Comparison of ENCODE assay signal across 9 cellular contexts in genomic region chr2:113892004-113892740, GRCh38. TPM values are rescaled to one million over a fixed set of nuclear protein-coding genes. Genes with fewer than 3 reads are reported as not detected.
DNase-seq lines count a peak whose midpoint lies in the region; ATAC-seq and TF ChIP-seq lines count a peak whose summit lies in the region.
"Had no signal": no experiment of that assay in that cellular context is flagged by ENCODE, and none has a peak within 500 bp of the region (broad histone marks: within the 10 kb centered on the region; RNA-seq: fewer than 3 reads in every experiment).

No MANE protein-coding gene starts in this region.

- TF ChIP-seq CTCF in activated B cell treated with CpG ODN at 0.5 μM for 24 hours (IDR thresholded peaks at IDR 0.05) (no peak), gastroesophageal sphincter (IDR thresholded peaks at IDR 0.05) (no peak)

- peak overlapping the region; percentile 65 for H3K27ac Mint-ChIP-seq in activated CD4-positive, alpha-beta T cell treated with anti-CD3 and anti-CD28 coated beads, Interleukin-2, amount 10 ng/mL, durations not matched to agents 7 days and 5 days
- peak overlapping the region; percentile 82 for H3K27ac Mint-ChIP-seq in activated B cell treated with CpG ODN at 0.5 μM for 24 hours
- peak overlapping the region; percentile 74 to 94 for H3K27ac Mint-ChIP-seq in stimulated activated naive CD8-positive, alpha-beta T cell treated with anti-CD3 and anti-CD28 coated beads, Interleukin-15, amount 100 ng/mL, for 72 hours

- no peaks in the 10 kb centered on the region for H3K9me3 ChIP-seq in gastroesophageal sphincter

- H3K27ac ChIP-seq in gastroesophageal sphincter = peak overlapping the region in 3 of 4 donors; percentile 16 to 100 (median 94)

- CTCF ChIA-PET in activated CD4-positive, alpha-beta T cell treated with anti-CD3 and anti-CD28 coated beads, Interleukin-2, amount 10 ng/mL, durations not matched to agents 7 days and 5 days (lab: Charles Lee) = interaction anchor here (0.6 kb wide), 1 partner anchor 113 kb away, joined by 3 read pairs; no protein-coding TSS in a partner anchor
- CTCF ChIA-PET in activated B cell treated with CpG ODN at 0.5 μM for 24 hours (lab: Charles Lee) = no interaction called here

- no peak for DNase-seq in activated CD4-positive, alpha-beta T cell treated with anti-CD3 and anti-CD28 coated beads, Interleukin-2, amount 10 ng/mL, durations not matched to agents 7 days and 5 days
- no peak for DNase-seq in activated CD4-positive, alpha-beta T cell treated with anti-CD3 and anti-CD28 coated beads for 48 hours
- DNase-seq in activated B cell treated with CpG ODN at 0.5 μM for 24 hours (no peak), cerebellar nuclear complex (lab: John Stamatoyannopoulos, UW) (no peak), occipital lobe (lab: John Stamatoyannopoulos, UW) (no peak), midbrain (lab: John Stamatoyannopoulos, UW) (no peak)
- DNase-seq in stimulated activated naive CD8-positive, alpha-beta T cell treated with anti-CD3 and anti-CD28 coated beads, Interleukin-15, amount 100 ng/mL, for 72 hours = no peak
- DNase-seq: NCI-H774 had no signal

- H3K4me1 Mint-ChIP-seq in activated CD4-positive, alpha-beta T cell treated with anti-CD3 and anti-CD28 coated beads, Interleukin-2, amount 10 ng/mL, durations not matched to agents 7 days and 5 days = peaks cover 69% of the 10 kb centered on the region
- H3K4me1 Mint-ChIP-seq in activated B cell treated with CpG ODN at 0.5 μM for 24 hours = peaks cover 85% of the 10 kb centered on the region
- peaks cover 75% of the 10 kb centered on the region for H3K4me1 Mint-ChIP-seq in stimulated activated naive CD8-positive, alpha-beta T cell treated with anti-CD3 and anti-CD28 coated beads, Interleukin-15, amount 100 ng/mL, for 72 hours

- ATAC-seq in activated B cell treated with CpG ODN at 0.5 μM for 24 hours (ENCODE audit: low read depth) (no peak), gastroesophageal sphincter (no peak)
- ATAC-seq in stimulated activated naive CD8-positive, alpha-beta T cell treated with anti-CD3 and anti-CD28 coated beads, Interleukin-15, amount 100 ng/mL, for 72 hours = no peak

- intact Hi-C loops in activated B cell treated with CpG ODN at 0.5 μM for 24 hours (cut with micrococcal nuclease) = no loop called here

- peak overlapping the region; percentile 100 for H3K4me3 Mint-ChIP-seq in activated CD4-positive, alpha-beta T cell treated with anti-CD3 and anti-CD28 coated beads, Interleukin-2, amount 10 ng/mL, durations not matched to agents 7 days and 5 days
- peak overlapping the region; percentile 98 for H3K4me3 Mint-ChIP-seq in activated B cell treated with CpG ODN at 0.5 μM for 24 hours
- H3K4me3 Mint-ChIP-seq in stimulated activated naive CD8-positive, alpha-beta T cell treated with anti-CD3 and anti-CD28 coated beads, Interleukin-15, amount 100 ng/mL, for 72 hours = peak overlapping the region; percentile 79 to 99

- peaks cover 24 to 84% (median 24%) of the 10 kb centered on the region in 3 donors for H3K4me1 ChIP-seq in gastroesophageal sphincter

- WGBS in gastroesophageal sphincter (ENCODE audit: low coverage in 1 of 2), 2 donors = 15 to 32% methylated on average over 6 of the region's 6 CpGs

- no peak for TF ChIP-seq POLR2A in gastroesophageal sphincter (IDR thresholded peaks at IDR 0.05)

- no peaks in the 10 kb centered on the region for H3K27me3 ChIP-seq in gastroesophageal sphincter

- peaks cover 80% of the 10 kb centered on the region for H3K36me3 Mint-ChIP-seq in activated CD4-positive, alpha-beta T cell treated with anti-CD3 and anti-CD28 coated beads, Interleukin-2, amount 10 ng/mL, durations not matched to agents 7 days and 5 days (ENCODE audit: low read depth)
- H3K36me3 Mint-ChIP-seq in activated B cell treated with CpG ODN at 0.5 μM for 24 hours (ENCODE audit: low read depth) = peaks cover 64% of the 10 kb centered on the region

- POLR2A ChIA-PET in activated CD4-positive, alpha-beta T cell treated with anti-CD3 and anti-CD28 coated beads, Interleukin-2, amount 10 ng/mL, durations not matched to agents 7 days and 5 days (lab: Charles Lee) = no interaction called here
- POLR2A ChIA-PET in activated B cell treated with CpG ODN at 0.5 μM for 24 hours (lab: Charles Lee) = interaction anchor here (0.7 to 10.9 kb wide), 4 partner anchors 11 to 136 kb away, joined by 4 to 191 read pairs (median 10); partner anchors contain the start of gene SLC35F5

- no peaks in the 10 kb centered on the region for H3K9me3 Mint-ChIP-seq in activated CD4-positive, alpha-beta T cell treated with anti-CD3 and anti-CD28 coated beads, Interleukin-2, amount 10 ng/mL, durations not matched to agents 7 days and 5 days
- no peaks in the 10 kb centered on the region for H3K9me3 Mint-ChIP-seq in activated B cell treated with CpG ODN at 0.5 μM for 24 hours
- H3K9me3 Mint-ChIP-seq in stimulated activated naive CD8-positive, alpha-beta T cell treated with anti-CD3 and anti-CD28 coated beads, Interleukin-15, amount 100 ng/mL, for 72 hours = no peaks in the 10 kb centered on the region

- no peaks in the 10 kb centered on the region for H3K36me3 ChIP-seq in gastroesophageal sphincter

- H3K27me3 Mint-ChIP-seq in activated CD4-positive, alpha-beta T cell treated with anti-CD3 and anti-CD28 coated beads, Interleukin-2, amount 10 ng/mL, durations not matched to agents 7 days and 5 days = no peaks in the 10 kb centered on the region
- no peaks in the 10 kb centered on the region for H3K27me3 Mint-ChIP-seq in activated B cell treated with CpG ODN at 0.5 μM for 24 hours
- H3K27me3 Mint-ChIP-seq in stimulated activated naive CD8-positive, alpha-beta T cell treated with anti-CD3 and anti-CD28 coated beads, Interleukin-15, amount 100 ng/mL, for 72 hours = no peaks in the 10 kb centered on the region

- no peak for TF ChIP-seq EP300 in gastroesophageal sphincter (IDR thresholded peaks at IDR 0.05)

- peak overlapping the region; percentile 71 to 95 for H3K4me3 ChIP-seq in gastroesophageal sphincter

RNA-seq across cellular contexts. Expression of gene ACTR3, which starts 2.3 kb away (rescaled TPM):
- 100 to 1,000 TPM; 600 to 633 TPM for total RNA-seq in activated CD4-positive, alpha-beta T cell treated with anti-CD3 and anti-CD28 coated beads, Interleukin-2, amount 10 ng/mL, durations not matched to agents 7 days and 5 days
- total RNA-seq in activated B cell treated with CpG ODN at 0.5 μM for 24 hours (638 and 639 TPM in 2 replicates), gastroesophageal sphincter (100 to 1,000 TPM; 181 to 266 (median 200) TPM), occipital lobe (155 TPM)
